ENCODE assay signal across 8 cellular contexts in the genomic region with DNA sequence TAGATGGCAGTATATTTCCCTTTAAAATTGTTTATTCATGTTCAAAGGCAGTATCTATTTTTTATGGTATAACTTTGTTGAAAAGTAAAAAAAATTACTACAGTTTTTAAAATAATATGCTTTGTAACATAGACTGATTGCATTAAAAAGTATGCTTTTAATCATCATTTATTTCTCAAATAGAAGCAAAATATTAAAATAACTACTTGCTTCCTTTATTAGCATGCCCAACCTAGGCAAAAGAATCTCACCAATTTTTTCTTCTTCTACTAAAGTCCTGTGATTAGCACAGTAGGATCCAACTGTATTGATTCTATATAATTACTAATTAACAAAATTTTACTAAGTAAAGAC.
DNase-seq lines count a peak whose midpoint lies in the region; ATAC-seq, FAIRE-seq and TF ChIP-seq lines count a peak whose summit lies in the region.

No MANE protein-coding gene starts in this region.

- H3K4me3 ChIP-seq in HCT116 (replicated peaks in 1 of 2; ENCODE audit: low read depth in 1 of 2, low read length in 2 of 2) (peak overlapping the region; percentile 52 to 65), WERI-Rb-1 (ENCODE audit: low read depth, low read length) (peak overlapping the region; percentile 70), small intestine (ENCODE audit: low read depth in 1 of 2, low read length in 2 of 2) (no peak overlapping the region)

- no peaks in the 10 kb centered on the region for H3K36me3 ChIP-seq in HCT116 (ENCODE audit: control insufficient read depth in 1 of 2, insufficient read depth in 2 of 2, low read length in 2 of 2)
- H3K36me3 ChIP-seq in WERI-Rb-1 = no peaks in the 10 kb centered on the region
- no peaks in the 10 kb centered on the region for H3K36me3 ChIP-seq in small intestine (ENCODE audit: control insufficient read depth in 2 of 2, insufficient read depth in 2 of 2, low read length in 2 of 2)

- ATAC-seq in HCT116 = no peak

- H3K4me2 ChIP-seq in HCT116 (ENCODE audit: low read length) = peak overlapping the region; percentile 93

- no peaks in the 10 kb centered on the region for H3K27me3 ChIP-seq in HCT116 (ENCODE audit: insufficient read depth, low read length)
- no peaks in the 10 kb centered on the region for H3K27me3 ChIP-seq in WERI-Rb-1 (ENCODE audit: insufficient read depth, low read depth, severe bottlenecking)
- no peaks in the 10 kb centered on the region for H3K27me3 ChIP-seq in small intestine (ENCODE audit: control insufficient read depth in 2 of 2, insufficient read depth in 2 of 2, low read length in 2 of 2)

- CTCF ChIA-PET in HCT116 (lab: Charles Lee) = interaction anchor here (0.9 to 1.6 kb wide), 7 partner anchors 15 to 660 kb away, joined by 3 to 14 read pairs (median 4); no protein-coding TSS in a partner anchor

- H3K79me2 ChIP-seq in HCT116 (ENCODE audit: insufficient read depth, low read length) = no peaks in the 10 kb centered on the region

- no peaks in the 10 kb centered on the region for H3K4me1 Mint-ChIP-seq in glutamatergic neuron (ENCODE audit: low read depth, unreplicated experiment)

- H3K36me3 Mint-ChIP-seq in glutamatergic neuron (ENCODE audit: unreplicated experiment) = peaks cover 2% of the 10 kb centered on the region

- BruUV-seq in HCT116 (replicated peaks; lab: Mats Ljungman, UMichigan) = no TSS peak

- TF ChIP-seq POLR2A in HCT116 (IDR thresholded peaks at IDR 0.05; ENCODE audit: borderline replicate concordance, extremely low read depth, insufficient read depth, insufficient read length) = no peak

- H3K9me3 Mint-ChIP-seq in glutamatergic neuron (ENCODE audit: unreplicated experiment) = no peaks in the 10 kb centered on the region

- no peaks in the 10 kb centered on the region for H3K9me3 ChIP-seq in HCT116 (ENCODE audit: control insufficient read depth in 1 of 2, insufficient read depth in 1 of 2, low read depth in 1 of 2, low read length in 2 of 2)
- no peaks in the 10 kb centered on the region for H3K9me3 ChIP-seq in WERI-Rb-1 (ENCODE audit: severe bottlenecking)
- no peaks in the 10 kb centered on the region for H3K9me3 ChIP-seq in small intestine (ENCODE audit: control insufficient read depth, low read depth)

- H3K27me3 Mint-ChIP-seq in glutamatergic neuron (ENCODE audit: unreplicated experiment) = peaks cover 2% of the 10 kb centered on the region

- H3K27ac ChIP-seq in HCT116 (ENCODE audit: low read depth, low read length) (no peak overlapping the region), WERI-Rb-1 (peak overlapping the region; percentile 77), small intestine (ENCODE audit: low read depth in 1 of 2, low read length in 1 of 2) (no peak overlapping the region)

- H2AFZ ChIP-seq in HCT116 (ENCODE audit: low read depth, low read length, poor library complexity, severe bottlenecking) = peak overlapping the region; percentile 95

- no peaks in the 10 kb centered on the region for H3K9me2 ChIP-seq in HCT116 (ENCODE audit: insufficient read depth)

- RAD21 ChIA-PET in HCT116 (lab: Charles Lee; ENCODE audit: low non-redundant PET in 1 of 2, low total read pairs in 2 of 2, uncharacterized antibody in 2 of 2, unreplicated experiment in 2 of 2) = no interaction called here

- POLR2A ChIA-PET in HCT116 (lab: Charles Lee) = interaction anchor here (1.2 kb wide), 1 partner anchor 189 kb away, joined by 3 read pairs; no protein-coding TSS in a partner anchor

- H3K27ac Mint-ChIP-seq in glutamatergic neuron (ENCODE audit: unreplicated experiment) = no peak overlapping the region

- intact Hi-C loops in HCT116 (cut with micrococcal nuclease) = loop anchor here (1.0 to 2.0 kb wide), 3 partner anchors 87 to 659 kb away; no protein-coding TSS in a partner anchor

- H4K20me1 ChIP-seq in HCT116 (ENCODE audit: insufficient read depth) = no peaks in the 10 kb centered on the region

- peaks cover 18 to 29% of the 10 kb centered on the region in 2 experiments; a peak in 3 of 4 replicates for H3K4me1 ChIP-seq in HCT116 (ENCODE audit: control insufficient read depth in 1 of 2, insufficient read depth in 2 of 2, low read length in 2 of 2)
- no peaks in the 10 kb centered on the region for H3K4me1 ChIP-seq in small intestine (ENCODE audit: control insufficient read depth in 2 of 2, insufficient read depth in 1 of 2, low read depth in 1 of 2, low read length in 1 of 2)

- TF ChIP-seq CTCF in HCT116 (IDR thresholded peaks at IDR 0.05 in 2 of 3, conservative IDR thresholded peaks at IDR 0.05 in 1 of 3; ENCODE audit: borderline replicate concordance in 1 of 3, insufficient read depth in 1 of 3, low read depth in 2 of 3, low read length in 2 of 3) = no peak
- TF ChIP-seq CTCF in WERI-Rb-1 (IDR thresholded peaks at IDR 0.05; ENCODE audit: low read depth, low read length) = no peak
- peak; percentile 51 for TF ChIP-seq CTCF in glutamatergic neuron (IDR thresholded peaks at IDR 0.05; ENCODE audit: partially characterized antibody, unreplicated experiment)

- peak; percentile 97 for FAIRE-seq in small intestine (lab: Jason Lieb, UNC)

- peak overlapping the region; percentile 84 for H3K4me3 Mint-ChIP-seq in glutamatergic neuron (ENCODE audit: unreplicated experiment)

- TF ChIP-seq RAD21 in HCT116 (IDR thresholded peaks at IDR 0.05; ENCODE audit: low read depth) = no peak

- DNase-seq in HCT116 (ENCODE audit: low read depth, low spot score) (no peak), WERI-Rb-1 (no peak), glutamatergic neuron (no peak), small intestine (no peak), cortex of kidney (lab: John Stamatoyannopoulos, UW) (no peak), ureter (ENCODE audit: low spot score) (no peak), hypothalamus (lab: John Stamatoyannopoulos, UW) (no peak)
- DNase-seq in activated CD4-positive, alpha-beta T cell treated with anti-CD3 and anti-CD28 coated beads, Interleukin-2, amount 50 U/mL, for 4 hours = no peak

- peak overlapping the region; percentile 72 for H3K9ac ChIP-seq in HCT116 (ENCODE audit: low read length)

TF ChIP-seq in HCT116, 20 proteins besides CTCF, POLR2A, EP300 and RAD21 (continues in another document):
- TF ChIP-seq, protein P1, sequence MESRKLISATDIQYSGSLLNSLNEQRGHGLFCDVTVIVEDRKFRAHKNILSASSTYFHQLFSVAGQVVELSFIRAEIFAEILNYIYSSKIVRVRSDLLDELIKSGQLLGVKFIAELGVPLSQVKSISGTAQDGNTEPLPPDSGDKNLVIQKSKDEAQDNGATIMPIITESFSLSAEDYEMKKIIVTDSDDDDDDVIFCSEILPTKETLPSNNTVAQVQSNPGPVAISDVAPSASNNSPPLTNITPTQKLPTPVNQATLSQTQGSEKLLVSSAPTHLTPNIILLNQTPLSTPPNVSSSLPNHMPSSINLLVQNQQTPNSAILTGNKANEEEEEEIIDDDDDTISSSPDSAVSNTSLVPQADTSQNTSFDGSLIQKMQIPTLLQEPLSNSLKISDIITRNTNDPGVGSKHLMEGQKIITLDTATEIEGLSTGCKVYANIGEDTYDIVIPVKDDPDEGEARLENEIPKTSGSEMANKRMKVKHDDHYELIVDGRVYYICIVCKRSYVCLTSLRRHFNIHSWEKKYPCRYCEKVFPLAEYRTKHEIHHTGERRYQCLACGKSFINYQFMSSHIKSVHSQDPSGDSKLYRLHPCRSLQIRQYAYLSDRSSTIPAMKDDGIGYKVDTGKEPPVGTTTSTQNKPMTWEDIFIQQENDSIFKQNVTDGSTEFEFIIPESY (IDR thresholded peaks at IDR 0.05; ENCODE audit: extremely low read depth, insufficient replicate concordance, low read length) = no peak
- TF ChIP-seq JUND (IDR thresholded peaks at IDR 0.05) = no peak
- no peak for TF ChIP-seq EZH2phosphoT487 (IDR thresholded peaks at IDR 0.05; ENCODE audit: borderline replicate concordance)
- no peak for TF ChIP-seq SRF (IDR thresholded peaks at IDR 0.05; ENCODE audit: low read depth)
- TF ChIP-seq POLR2AphosphoS5 (IDR thresholded peaks at IDR 0.05; ENCODE audit: low read depth, low read length) = no peak
- TF ChIP-seq CBX3 (IDR thresholded peaks at IDR 0.05; ENCODE audit: low read depth) = no peak
- no peak for TF ChIP-seq ZNF274 (IDR thresholded peaks at IDR 0.05; ENCODE audit: low read depth, low read length)
- TF ChIP-seq YY1 (IDR thresholded peaks at IDR 0.05; ENCODE audit: extremely low read depth, insufficient replicate concordance, low read depth, low read length) = no peak
- TF ChIP-seq, protein P2, sequence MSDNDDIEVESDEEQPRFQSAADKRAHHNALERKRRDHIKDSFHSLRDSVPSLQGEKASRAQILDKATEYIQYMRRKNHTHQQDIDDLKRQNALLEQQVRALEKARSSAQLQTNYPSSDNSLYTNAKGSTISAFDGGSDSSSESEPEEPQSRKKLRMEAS (IDR thresholded peaks at IDR 0.05) = no peak
- TF ChIP-seq CEBPB (IDR thresholded peaks at IDR 0.05; ENCODE audit: low read depth) = no peak
- TF ChIP-seq ZFX (IDR thresholded peaks at IDR 0.05) = no peak
- TF ChIP-seq, protein P3, sequence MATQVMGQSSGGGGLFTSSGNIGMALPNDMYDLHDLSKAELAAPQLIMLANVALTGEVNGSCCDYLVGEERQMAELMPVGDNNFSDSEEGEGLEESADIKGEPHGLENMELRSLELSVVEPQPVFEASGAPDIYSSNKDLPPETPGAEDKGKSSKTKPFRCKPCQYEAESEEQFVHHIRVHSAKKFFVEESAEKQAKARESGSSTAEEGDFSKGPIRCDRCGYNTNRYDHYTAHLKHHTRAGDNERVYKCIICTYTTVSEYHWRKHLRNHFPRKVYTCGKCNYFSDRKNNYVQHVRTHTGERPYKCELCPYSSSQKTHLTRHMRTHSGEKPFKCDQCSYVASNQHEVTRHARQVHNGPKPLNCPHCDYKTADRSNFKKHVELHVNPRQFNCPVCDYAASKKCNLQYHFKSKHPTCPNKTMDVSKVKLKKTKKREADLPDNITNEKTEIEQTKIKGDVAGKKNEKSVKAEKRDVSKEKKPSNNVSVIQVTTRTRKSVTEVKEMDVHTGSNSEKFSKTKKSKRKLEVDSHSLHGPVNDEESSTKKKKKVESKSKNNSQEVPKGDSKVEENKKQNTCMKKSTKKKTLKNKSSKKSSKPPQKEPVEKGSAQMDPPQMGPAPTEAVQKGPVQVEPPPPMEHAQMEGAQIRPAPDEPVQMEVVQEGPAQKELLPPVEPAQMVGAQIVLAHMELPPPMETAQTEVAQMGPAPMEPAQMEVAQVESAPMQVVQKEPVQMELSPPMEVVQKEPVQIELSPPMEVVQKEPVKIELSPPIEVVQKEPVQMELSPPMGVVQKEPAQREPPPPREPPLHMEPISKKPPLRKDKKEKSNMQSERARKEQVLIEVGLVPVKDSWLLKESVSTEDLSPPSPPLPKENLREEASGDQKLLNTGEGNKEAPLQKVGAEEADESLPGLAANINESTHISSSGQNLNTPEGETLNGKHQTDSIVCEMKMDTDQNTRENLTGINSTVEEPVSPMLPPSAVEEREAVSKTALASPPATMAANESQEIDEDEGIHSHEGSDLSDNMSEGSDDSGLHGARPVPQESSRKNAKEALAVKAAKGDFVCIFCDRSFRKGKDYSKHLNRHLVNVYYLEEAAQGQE (IDR thresholded peaks at IDR 0.05; ENCODE audit: low read depth) = no peak
- no peak for TF ChIP-seq EGR1 (IDR thresholded peaks at IDR 0.05; ENCODE audit: low read depth)
- TF ChIP-seq ELF1 (IDR thresholded peaks at IDR 0.05; ENCODE audit: borderline replicate concordance, low read depth) = no peak

Comparison
In these comparisons a context has a peak if more than half of its experiments do, and no peak if none do; other contexts are left out.
1. H3K4me3 ChIP-seq: peak in HCT116 (2 of 2) and WERI-Rb-1 (single experiment); none in small intestine (0 of 2).